9 cellular contexts compared by ENCODE assay signal in genomic region chr4:4995103-4995761, GRCh38. TPM values are rescaled to one million over a fixed set of nuclear protein-coding genes. Genes with fewer than 3 reads are reported as not detected.
DNase-seq lines count a peak whose midpoint lies in the region; ATAC-seq and TF ChIP-seq lines count a peak whose summit lies in the region.
"Had no signal": no experiment of that assay in that cellular context is flagged by ENCODE, and none has a peak within 500 bp of the region (broad histone marks: within the 10 kb centered on the region; RNA-seq: fewer than 3 reads in every experiment).

No MANE protein-coding gene starts in this region.

- POLR2A ChIA-PET in activated B cell treated with CpG ODN at 0.5 μM for 24 hours (lab: Charles Lee), result no interaction called here

- H3K27me3 ChIP-seq in GM23338 (ENCODE audit: insufficient read depth), result no peaks in the 10 kb centered on the region

- 0 out of 2 replicates have a peak, but pooled peaks cover 10% of the 10 kb centered on the region for H3K4me1 ChIP-seq in GM23338 (ENCODE audit: insufficient read depth)

- peaks cover 7% of the 10 kb centered on the region for H3K27me3 Mint-ChIP-seq in GM23338 (ENCODE audit: insufficient read depth, low read depth, poor library complexity)
- peaks cover 14% of the 10 kb centered on the region for H3K27me3 Mint-ChIP-seq in activated B cell treated with CpG ODN at 0.5 μM for 24 hours

- TF ChIP-seq CTCF in GM23338 (conservative IDR thresholded peaks at IDR 0.05; ENCODE audit: low read depth in 2 of 2) (peak; percentile 84 to 91), activated B cell treated with CpG ODN at 0.5 μM for 24 hours (IDR thresholded peaks at IDR 0.05) (peak; percentile 78), epithelial cell of esophagus (IDR thresholded peaks at IDR 0.05; ENCODE audit: insufficient read depth, low read depth, low read length, missing control alignments) (peak; percentile 87)

- H3K27ac ChIP-seq in GM23338 (ENCODE audit: low read depth), result no peak overlapping the region

- H3K4me3 ChIP-seq in GM23338 (no peak overlapping the region), epithelial cell of esophagus (ENCODE audit: low read length) (no peak overlapping the region)

- CTCF ChIA-PET in activated B cell treated with CpG ODN at 0.5 μM for 24 hours (lab: Charles Lee), result interaction anchor here (0.6 to 1.9 kb wide), 2 partner anchors 52 to 486 kb away, joined by 4 to 13 read pairs; no protein-coding TSS in a partner anchor

- DNase-seq in EL (peak; percentile 74), GM23338 (ENCODE audit: low spot score) (peak; percentile 91), NCI-H146 (lab: John Stamatoyannopoulos, UW) (peak; percentile 22), activated B cell treated with CpG ODN at 0.5 μM for 24 hours (peak; percentile 42), epithelial cell of esophagus (ENCODE audit: low read depth) (peak; percentile 63), mesenteric fat pad (ENCODE audit: low spot score) (peak; percentile 92)
- peak; percentile 4 for DNase-seq in stimulated activated naive CD4-positive, alpha-beta T cell treated with Interleukin-2 at 50 U/mL for 16 hours (lab: John Stamatoyannopoulos, UW)

- no peaks in the 10 kb centered on the region for H3F3A ChIP-seq in GM23338 (replicated peaks; ENCODE audit: low read depth)

- H3K4me2 ChIP-seq in GM23338, result no peak overlapping the region

- H3K9me2 ChIP-seq in GM23338 (ENCODE audit: insufficient read depth), result no peaks in the 10 kb centered on the region

- H3K9me3 Mint-ChIP-seq in GM23338 (no peaks in the 10 kb centered on the region), activated B cell treated with CpG ODN at 0.5 μM for 24 hours (no peaks in the 10 kb centered on the region)
- H3K9me3 Mint-ChIP-seq: central memory CD8-positive, alpha-beta T cell had no signal

- ATAC-seq in GM23338 (peak; percentile 98), activated B cell treated with CpG ODN at 0.5 μM for 24 hours (ENCODE audit: low read depth) (peak; percentile 52), GM21447 (IDR thresholded peaks at IDR 0.05; ENCODE audit: unreplicated experiment) (no peak)

- no peaks in the 10 kb centered on the region for H3K36me3 Mint-ChIP-seq in GM23338 (ENCODE audit: low read depth)
- no peaks in the 10 kb centered on the region for H3K36me3 Mint-ChIP-seq in activated B cell treated with CpG ODN at 0.5 μM for 24 hours (ENCODE audit: low read depth)

- intact Hi-C loops in activated B cell treated with CpG ODN at 0.5 μM for 24 hours (cut with micrococcal nuclease), result loop anchor here (1.0 to 2.0 kb wide), 5 partner anchors 51 to 818 kb away; no protein-coding TSS in a partner anchor

- no peaks in the 10 kb centered on the region for H3K36me3 ChIP-seq in GM23338 (ENCODE audit: insufficient read depth)

- H3K27ac Mint-ChIP-seq in GM23338, result no peak overlapping the region
- H3K27ac Mint-ChIP-seq in activated B cell treated with CpG ODN at 0.5 μM for 24 hours, result no peak overlapping the region

- H3K79me2 ChIP-seq in GM23338 (replicated peaks; ENCODE audit: insufficient read depth), result no peaks in the 10 kb centered on the region

- H3K4me3 Mint-ChIP-seq in GM23338 (no peak overlapping the region), activated B cell treated with CpG ODN at 0.5 μM for 24 hours (no peak overlapping the region)
- H3K4me3 Mint-ChIP-seq: central memory CD8-positive, alpha-beta T cell had no signal

- H3K4me1 Mint-ChIP-seq in GM23338 (peaks cover 8% of the 10 kb centered on the region), activated B cell treated with CpG ODN at 0.5 μM for 24 hours (peaks cover 7% of the 10 kb centered on the region)
- H3K4me1 Mint-ChIP-seq: central memory CD8-positive, alpha-beta T cell had no signal

- no peaks in the 10 kb centered on the region for H4K20me1 ChIP-seq in GM23338 (replicated peaks; ENCODE audit: insufficient read depth)

- peak overlapping the region; percentile 88 for H2AFZ ChIP-seq in GM23338

TF ChIP-seq in GM23338, 12 proteins besides CTCF, POLR2A, EP300 and RAD21 (continues in another document):
- TF ChIP-seq POLR2AphosphoS5 (IDR thresholded peaks at IDR 0.05; ENCODE audit: low read depth) (no peak), EZH2 (IDR thresholded peaks at IDR 0.05; ENCODE audit: low read depth, unreplicated experiment) (no peak), NANOG (IDR thresholded peaks at IDR 0.05; ENCODE audit: borderline replicate concordance) (no peak), ZNF114 (CRISPR knock-in tag; IDR thresholded peaks at IDR 0.05) (no peak), STAT1 (IDR thresholded peaks at IDR 0.05; ENCODE audit: unreplicated experiment) (no peak), CREB1 (CRISPR knock-in tag; IDR thresholded peaks at IDR 0.05; ENCODE audit: low read depth) (no peak), EZH2phosphoT487 (IDR thresholded peaks at IDR 0.05; ENCODE audit: unreplicated experiment) (no peak), ZNF331 (CRISPR knock-in tag; IDR thresholded peaks at IDR 0.05; ENCODE audit: low read depth) (no peak)
- TF ChIP-seq, protein P1, sequence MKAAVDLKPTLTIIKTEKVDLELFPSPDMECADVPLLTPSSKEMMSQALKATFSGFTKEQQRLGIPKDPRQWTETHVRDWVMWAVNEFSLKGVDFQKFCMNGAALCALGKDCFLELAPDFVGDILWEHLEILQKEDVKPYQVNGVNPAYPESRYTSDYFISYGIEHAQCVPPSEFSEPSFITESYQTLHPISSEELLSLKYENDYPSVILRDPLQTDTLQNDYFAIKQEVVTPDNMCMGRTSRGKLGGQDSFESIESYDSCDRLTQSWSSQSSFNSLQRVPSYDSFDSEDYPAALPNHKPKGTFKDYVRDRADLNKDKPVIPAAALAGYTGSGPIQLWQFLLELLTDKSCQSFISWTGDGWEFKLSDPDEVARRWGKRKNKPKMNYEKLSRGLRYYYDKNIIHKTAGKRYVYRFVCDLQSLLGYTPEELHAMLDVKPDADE (IDR thresholded peaks at IDR 0.05), result no peak
- TF ChIP-seq, protein P2, sequence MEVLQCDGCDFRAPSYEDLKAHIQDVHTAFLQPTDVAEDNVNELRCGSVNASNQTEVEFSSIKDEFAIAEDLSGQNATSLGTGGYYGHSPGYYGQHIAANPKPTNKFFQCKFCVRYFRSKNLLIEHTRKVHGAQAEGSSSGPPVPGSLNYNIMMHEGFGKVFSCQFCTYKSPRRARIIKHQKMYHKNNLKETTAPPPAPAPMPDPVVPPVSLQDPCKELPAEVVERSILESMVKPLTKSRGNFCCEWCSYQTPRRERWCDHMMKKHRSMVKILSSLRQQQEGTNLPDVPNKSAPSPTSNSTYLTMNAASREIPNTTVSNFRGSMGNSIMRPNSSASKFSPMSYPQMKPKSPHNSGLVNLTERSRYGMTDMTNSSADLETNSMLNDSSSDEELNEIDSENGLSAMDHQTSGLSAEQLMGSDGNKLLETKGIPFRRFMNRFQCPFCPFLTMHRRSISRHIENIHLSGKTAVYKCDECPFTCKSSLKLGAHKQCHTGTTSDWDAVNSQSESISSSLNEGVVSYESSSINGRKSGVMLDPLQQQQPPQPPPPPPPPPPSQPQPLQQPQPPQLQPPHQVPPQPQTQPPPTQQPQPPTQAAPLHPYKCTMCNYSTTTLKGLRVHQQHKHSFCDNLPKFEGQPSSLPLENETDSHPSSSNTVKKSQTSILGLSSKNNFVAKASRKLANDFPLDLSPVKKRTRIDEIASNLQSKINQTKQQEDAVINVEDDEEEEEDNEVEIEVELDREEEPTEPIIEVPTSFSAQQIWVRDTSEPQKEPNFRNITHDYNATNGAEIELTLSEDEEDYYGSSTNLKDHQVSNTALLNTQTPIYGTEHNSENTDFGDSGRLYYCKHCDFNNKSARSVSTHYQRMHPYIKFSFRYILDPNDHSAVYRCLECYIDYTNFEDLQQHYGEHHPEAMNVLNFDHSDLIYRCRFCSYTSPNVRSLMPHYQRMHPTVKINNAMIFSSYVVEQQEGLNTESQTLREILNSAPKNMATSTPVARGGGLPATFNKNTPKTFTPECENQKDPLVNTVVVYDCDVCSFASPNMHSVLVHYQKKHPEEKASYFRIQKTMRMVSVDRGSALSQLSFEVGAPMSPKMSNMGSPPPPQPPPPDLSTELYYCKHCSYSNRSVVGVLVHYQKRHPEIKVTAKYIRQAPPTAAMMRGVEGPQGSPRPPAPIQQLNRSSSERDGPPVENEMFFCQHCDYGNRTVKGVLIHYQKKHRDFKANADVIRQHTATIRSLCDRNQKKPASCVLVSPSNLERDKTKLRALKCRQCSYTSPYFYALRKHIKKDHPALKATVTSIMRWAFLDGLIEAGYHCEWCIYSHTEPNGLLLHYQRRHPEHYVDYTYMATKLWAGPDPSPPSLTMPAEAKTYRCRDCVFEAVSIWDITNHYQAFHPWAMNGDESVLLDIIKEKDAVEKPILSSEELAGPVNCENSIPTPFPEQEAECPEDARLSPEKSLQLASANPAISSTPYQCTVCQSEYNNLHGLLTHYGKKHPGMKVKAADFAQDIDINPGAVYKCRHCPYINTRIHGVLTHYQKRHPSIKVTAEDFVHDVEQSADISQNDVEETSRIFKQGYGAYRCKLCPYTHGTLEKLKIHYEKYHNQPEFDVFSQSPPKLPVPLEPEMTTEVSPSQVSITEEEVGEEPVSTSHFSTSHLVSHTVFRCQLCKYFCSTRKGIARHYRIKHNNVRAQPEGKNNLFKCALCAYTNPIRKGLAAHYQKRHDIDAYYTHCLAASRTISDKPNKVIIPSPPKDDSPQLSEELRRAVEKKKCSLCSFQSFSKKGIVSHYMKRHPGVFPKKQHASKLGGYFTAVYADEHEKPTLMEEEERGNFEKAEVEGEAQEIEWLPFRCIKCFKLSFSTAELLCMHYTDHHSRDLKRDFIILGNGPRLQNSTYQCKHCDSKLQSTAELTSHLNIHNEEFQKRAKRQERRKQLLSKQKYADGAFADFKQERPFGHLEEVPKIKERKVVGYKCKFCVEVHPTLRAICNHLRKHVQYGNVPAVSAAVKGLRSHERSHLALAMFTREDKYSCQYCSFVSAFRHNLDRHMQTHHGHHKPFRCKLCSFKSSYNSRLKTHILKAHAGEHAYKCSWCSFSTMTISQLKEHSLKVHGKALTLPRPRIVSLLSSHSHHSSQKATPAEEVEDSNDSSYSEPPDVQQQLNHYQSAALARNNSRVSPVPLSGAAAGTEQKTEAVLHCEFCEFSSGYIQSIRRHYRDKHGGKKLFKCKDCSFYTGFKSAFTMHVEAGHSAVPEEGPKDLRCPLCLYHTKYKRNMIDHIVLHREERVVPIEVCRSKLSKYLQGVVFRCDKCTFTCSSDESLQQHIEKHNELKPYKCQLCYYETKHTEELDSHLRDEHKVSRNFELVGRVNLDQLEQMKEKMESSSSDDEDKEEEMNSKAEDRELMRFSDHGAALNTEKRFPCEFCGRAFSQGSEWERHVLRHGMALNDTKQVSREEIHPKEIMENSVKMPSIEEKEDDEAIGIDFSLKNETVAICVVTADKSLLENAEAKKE (CRISPR knock-in tag; IDR thresholded peaks at IDR 0.05), result no peak

RNA-seq across cellular contexts. Expression of gene CYTL1, which starts 24.0 kb away (rescaled TPM):
- 8.3 and 12.6 TPM in 2 replicates for total RNA-seq in GM23338 (2014; rRNA removed; shearing (Covaris generic))
- polyA plus RNA-seq in GM23338 (2016; fragmentation: Nextera tagmentation; extraction: Ambion mirVana), result 17.6 TPM in 2 replicates
- total RNA-seq in activated B cell treated with CpG ODN at 0.5 μM for 24 hours (not detected in 2 replicates), mesenteric fat pad (1.4 TPM)

RNA-seq across cellular contexts. Expression of gene STK32B, which starts 56.0 kb away (rescaled TPM):
- 1.5 and 2.3 TPM in 2 replicates for total RNA-seq in GM23338 (2014; rRNA removed; shearing (Covaris generic))
- polyA plus RNA-seq in GM23338 (2016; fragmentation: Nextera tagmentation; extraction: Ambion mirVana), result 0.42 and 0.71 TPM in 2 replicates
- total RNA-seq in activated B cell treated with CpG ODN at 0.5 μM for 24 hours (0.20 TPM in 1 of 2 replicates, not detected in the other), mesenteric fat pad (4.3 TPM)

Comparison
In these comparisons a context has a peak if more than half of its experiments do, and no peak if none do; other contexts are left out.
1. DNase-seq: peak in every context shown above with its lines; median percentile 92 in mesenteric fat pad; 91 in GM23338; 74 in EL; 63 in epithelial cell of esophagus; 42 in activated B cell treated with CpG ODN at 0.5 μM for 24 hours; 22 in NCI-H146; 4 in stimulated activated naive CD4-positive, alpha-beta T cell treated with Interleukin-2 at 50 U/mL for 16 hours.